ENCODE assay signal across 17 cellular contexts in genomic region chr7:73478549-73478948, GRCh38.
"Had no signal": no experiment of that assay in that cellular context is flagged by ENCODE, and none has a peak within 500 bp of the region (broad histone marks: within the 10 kb centered on the region; RNA-seq: fewer than 3 reads in every experiment).

No MANE protein-coding gene starts in this region.

- ATAC-seq: esophagus mucosa; heart left ventricle; left colon; left ventricle myocardium superior; stimulated activated memory B cell treated with anti-CD40 and anti-IgM and Interleukin-4, amounts not matched to agents 10 μg/mL and 1 μg/mL and 100 μg/mL, for 72 hours had no signal

- H3K4me3 Mint-ChIP-seq: naive B cell; neural crest cell; stimulated activated memory B cell treated with anti-CD40 and anti-IgM and Interleukin-4, amounts not matched to agents 10 μg/mL and 1 μg/mL and 100 μg/mL, for 72 hours; stimulated activated naive CD8-positive, alpha-beta T cell treated with anti-CD3 and anti-CD28 coated beads, Interleukin-15, Interleukin-2, amounts not matched to agents 100 ng/mL and 50 ng/mL, for 24 hours had no signal

- DNase-seq: effector CD4-positive, alpha-beta T cell; heart left ventricle; hippocampal formation; left colon; left ventricle myocardium superior; mesendoderm; naive B cell; ovary; stimulated activated CD4-positive, alpha-beta T cell treated with anti-CD3 and anti-CD28 coated beads, Interleukin-4, amount 100 ng/mL, for 1 hour; stimulated activated CD8-positive, alpha-beta memory T cell treated with anti-CD3 and anti-CD28 coated beads, Interleukin-4, amount 100 ng/mL, for 48 hours; tibial artery; upper lobe of left lung; uterus had no signal

- H3K27ac Mint-ChIP-seq: stimulated activated naive CD8-positive, alpha-beta T cell treated with anti-CD3 and anti-CD28 coated beads, Interleukin-15, Interleukin-2, amounts not matched to agents 100 ng/mL and 50 ng/mL, for 24 hours had no signal

- H3K27me3 Mint-ChIP-seq: naive B cell; stimulated activated memory B cell treated with anti-CD40 and anti-IgM and Interleukin-4, amounts not matched to agents 10 μg/mL and 1 μg/mL and 100 μg/mL, for 72 hours; stimulated activated naive CD8-positive, alpha-beta T cell treated with anti-CD3 and anti-CD28 coated beads, Interleukin-15, Interleukin-2, amounts not matched to agents 100 ng/mL and 50 ng/mL, for 24 hours had no signal

- H3K9me3 Mint-ChIP-seq: naive B cell; neural crest cell; stimulated activated memory B cell treated with anti-CD40 and anti-IgM and Interleukin-4, amounts not matched to agents 10 μg/mL and 1 μg/mL and 100 μg/mL, for 72 hours; stimulated activated naive CD8-positive, alpha-beta T cell treated with anti-CD3 and anti-CD28 coated beads, Interleukin-15, Interleukin-2, amounts not matched to agents 100 ng/mL and 50 ng/mL, for 24 hours had no signal
